In genomic region chr6:21874372-21874771, GRCh38 we compare ENCODE assay signal across 17 cellular contexts.
DNase-seq lines count a peak whose midpoint lies in the region; ATAC-seq, FAIRE-seq and TF ChIP-seq lines count a peak whose summit lies in the region.
"Had no signal": no experiment of that assay in that cellular context is flagged by ENCODE, and none has a peak within 500 bp of the region (broad histone marks: within the 10 kb centered on the region; RNA-seq: fewer than 3 reads in every experiment).

No MANE protein-coding gene starts in this region.

- H3K4me1 ChIP-seq in HepG2 (ENCODE audit: insufficient read depth, low read length) (no peaks in the 10 kb centered on the region), right lobe of liver (no peaks in the 10 kb centered on the region)
- H3K4me1 ChIP-seq: HAP-1 had no signal

- no peaks in the 10 kb centered on the region; the same call in 1 of the 2 replicates for H3K9me3 ChIP-seq in HepG2 (ENCODE audit: low read length)
- no peaks in the 10 kb centered on the region for H3K9me3 ChIP-seq in right lobe of liver
- H3K9me3 ChIP-seq: HAP-1 had no signal

- H3K9ac ChIP-seq in HepG2 (ENCODE audit: insufficient read depth, low read depth, low read length), result no peak overlapping the region

- in situ Hi-C loops in HepG2 (cut with HindIII; ENCODE audit: extremely low pct_ligation_motif_present, low pct_unique_long_range_greater_than_20kb), result no loop called here

- H3K36me3 Mint-ChIP-seq in WTC11, result peaks cover 27% of the 10 kb centered on the region

- TF ChIP-seq POLR2A in HepG2 (IDR thresholded peaks at IDR 0.05; ENCODE audit: insufficient read depth in 1 of 2, low read depth in 2 of 2, low read length in 2 of 2) (no peak), right lobe of liver (IDR thresholded peaks at IDR 0.05) (no peak)

- CTCF ChIA-PET in HepG2 (lab: Yijun Ruan, JAX; ENCODE audit: low intra/inter-chr PET ratio, low total read pairs) (no interaction called here), WTC11 (lab: Charles Lee) (no interaction called here)

- no peaks in the 10 kb centered on the region for H3K36me3 ChIP-seq in HepG2 (replicated peaks in 1 of 2; ENCODE audit: control insufficient read depth in 1 of 2, insufficient read depth in 2 of 2, low read length in 2 of 2)
- H3K36me3 ChIP-seq in right lobe of liver, result no peaks in the 10 kb centered on the region
- H3K36me3 ChIP-seq: HAP-1 had no signal

- no peaks in the 10 kb centered on the region for H3K79me2 ChIP-seq in HepG2 (ENCODE audit: insufficient read depth, low read length)

- H3K27ac ChIP-seq in HepG2 (ENCODE audit: extremely low read length, insufficient read depth, low read length) (no peak overlapping the region), right lobe of liver (no peak overlapping the region)
- H3K27ac ChIP-seq: HL-60 had no signal

- no peak overlapping the region for H3K4me2 ChIP-seq in HepG2 (ENCODE audit: low read depth, low read length)

- ATAC-seq in HepG2 (no peak; the same call in 2 of the 3 replicates), right lobe of liver (no peak), WTC11 (no peak), HG03039 (IDR thresholded peaks at IDR 0.05; ENCODE audit: unreplicated experiment) (no peak), GM21390 (IDR thresholded peaks at IDR 0.05; ENCODE audit: unreplicated experiment) (no peak)

- no peak for TF ChIP-seq EP300 in HepG2 (IDR thresholded peaks at IDR 0.05; ENCODE audit: low read depth in 2 of 2, low read length in 2 of 2)
- TF ChIP-seq EP300 in HepG2 (CRISPR knock-in tag; IDR thresholded peaks at IDR 0.05; ENCODE audit: borderline replicate concordance), result no peak

- no peak for TF ChIP-seq RAD21 in HepG2 (CRISPR knock-in tag; IDR thresholded peaks at IDR 0.05)

- no peak for DNase-seq in HepG2 (ENCODE audit: low spot score)
- no peak for DNase-seq in right lobe of liver
- DNase-seq in WTC11 (ENCODE audit: low spot score), result no peak
- peak; percentile 57 for DNase-seq in islet precursor cell
- no peak for DNase-seq in NCI-H146 (lab: John Stamatoyannopoulos, UW)
- DNase-seq in mucosa of gallbladder (ENCODE audit: low spot score), result no peak
- DNase-seq: C1 segment of cervical spinal cord, NCI-H1048, NCI-H1436 treated with DMSO at 0.1 percent for 48 hours, NCI-H2081, NCI-H510A, NCI-H82 had no signal

- H3K4me3 Mint-ChIP-seq in WTC11, result no peak overlapping the region

- no peaks in the 10 kb centered on the region for H4K20me1 ChIP-seq in HepG2 (ENCODE audit: insufficient read depth, low read length)

- no peak for FAIRE-seq in HepG2 (lab: Jason Lieb, UNC)
- FAIRE-seq: HTR-8/SVneo had no signal

- H3K4me1 Mint-ChIP-seq in WTC11, result peaks cover 44% of the 10 kb centered on the region

- TF ChIP-seq CTCF in HepG2 (CRISPR knock-in tag; IDR thresholded peaks at IDR 0.05), result no peak
- TF ChIP-seq CTCF in right lobe of liver (IDR thresholded peaks at IDR 0.05), result no peak
- no peak for TF ChIP-seq CTCF in WTC11 (IDR thresholded peaks at IDR 0.05)

- intact Hi-C loops in HepG2 (cut with micrococcal nuclease; ENCODE audit: unreplicated experiment), result no loop called here
- intact Hi-C loops in right lobe of liver (cut with DNase I), result no loop called here

- H3K9me3 Mint-ChIP-seq in WTC11, result peaks cover 12% of the 10 kb centered on the region

- BruUV-seq in HepG2 (replicated peaks; lab: Mats Ljungman, UMichigan), result no TSS peak

- no peaks in the 10 kb centered on the region for H3K27me3 Mint-ChIP-seq in WTC11 (ENCODE audit: low read depth)

- H2AFZ ChIP-seq in HepG2 (ENCODE audit: low read length), result no peak overlapping the region

- H3K27me3 ChIP-seq in HepG2 (ENCODE audit: control insufficient read depth in 1 of 2, insufficient read depth in 2 of 2, low read length in 2 of 2) (no peaks in the 10 kb centered on the region; a peak in 1 of 5 replicates), right lobe of liver (no peaks in the 10 kb centered on the region)

- H3K4me3 ChIP-seq in HepG2 (replicated peaks in 1 of 3; ENCODE audit: insufficient read depth in 1 of 3, low read depth in 2 of 3, low read length in 3 of 3), result no peak overlapping the region
- no peak overlapping the region for H3K4me3 ChIP-seq in right lobe of liver
- H3K4me3 ChIP-seq: HAP-1 had no signal

- POLR2A ChIA-PET in HepG2 (lab: Yijun Ruan, JAX) (no interaction called here), WTC11 (lab: Charles Lee) (interaction anchor here (0.6 kb wide), 1 partner anchor 194 kb away, joined by 3 read pairs; no protein-coding TSS in a partner anchor)

- WGBS in HepG2 (ENCODE audit: low lambda C conversion rate), result no CpG with 5 or more reads among the region's 5 CpGs
- WGBS in right lobe of liver (ENCODE audit: insufficient coverage, low coverage, low lambda C conversion rate, missing lambda C conversion rate), result no CpG with 5 or more reads among the region's 5 CpGs

- peak overlapping the region; percentile 84 for H3K27ac Mint-ChIP-seq in WTC11

TF ChIP-seq in HepG2, 621 proteins besides CTCF, POLR2A, EP300 and RAD21:
- TF ChIP-seq TAF1 (CRISPR knock-in tag; IDR thresholded peaks at IDR 0.05) (no peak), NFE2L2 (IDR thresholded peaks at IDR 0.05; ENCODE audit: low read length) (peak; percentile 25; the same call in 1 of the 2 replicates), MAFF (IDR thresholded peaks at IDR 0.05; ENCODE audit: low read depth, low read length) (no peak)

TF ChIP-seq in WTC11, 78 proteins besides CTCF, POLR2A, EP300 and RAD21:
- TF ChIP-seq ZNF232 (CRISPR knock-in tag; IDR thresholded peaks at IDR 0.05) (no peak), KAT7 (CRISPR knock-in tag; IDR thresholded peaks at IDR 0.05; ENCODE audit: borderline replicate concordance) (no peak), E2F4 (CRISPR knock-in tag; IDR thresholded peaks at IDR 0.05; ENCODE audit: borderline replicate concordance, low read depth) (no peak), TP53 (CRISPR knock-in tag; IDR thresholded peaks at IDR 0.05) (no peak), ZNF671 (CRISPR knock-in tag; IDR thresholded peaks at IDR 0.05) (no peak)
